8 cellular contexts compared by ENCODE assay signal in the genomic region with DNA sequence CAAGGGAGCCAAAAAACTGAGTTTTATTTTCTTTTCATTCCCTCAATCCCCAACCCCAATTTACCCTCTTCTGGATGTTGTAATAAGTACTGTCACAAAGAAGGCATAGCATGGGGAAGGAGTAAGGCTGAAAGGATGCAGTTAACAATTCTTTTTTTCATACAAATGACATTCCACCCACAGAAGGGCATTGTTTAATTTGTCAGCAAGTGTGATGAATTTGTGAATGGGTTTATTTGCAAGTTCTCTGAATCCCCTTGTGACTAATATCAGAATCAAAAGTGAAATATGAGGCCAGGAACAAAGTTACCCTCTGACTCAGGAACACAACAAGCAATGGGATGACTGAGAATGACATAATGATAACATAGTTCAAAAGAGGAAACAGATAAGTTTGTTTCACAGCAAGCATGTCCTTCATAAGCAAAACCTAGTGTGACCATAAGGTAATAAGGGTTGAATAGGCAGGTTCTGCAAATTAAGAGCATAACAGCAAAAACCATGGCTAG. TPM values are rescaled to one million over a fixed set of nuclear protein-coding genes. Genes with fewer than 3 reads are reported as not detected.
DNase-seq lines count a peak whose midpoint lies in the region; ATAC-seq, FAIRE-seq and TF ChIP-seq lines count a peak whose summit lies in the region.

No MANE protein-coding gene starts in this region.

- H3K4me3 ChIP-seq in fibroblast of lung (replicated peaks in 1 of 4; ENCODE audit: control extremely low read depth in 1 of 4, insufficient read depth in 1 of 4, low read depth in 3 of 4, low read length in 4 of 4) (peak overlapping the region in 2 of 4 experiments; percentile 20 to 74), upper lobe of right lung (no peak overlapping the region)

- no peak overlapping the region for H3K9ac ChIP-seq in fibroblast of lung (ENCODE audit: insufficient read depth, low read length)

- no peak overlapping the region for H3K27ac ChIP-seq in fibroblast of lung (ENCODE audit: insufficient read depth, low read length)
- peak overlapping the region; percentile 11 for H3K27ac ChIP-seq in upper lobe of right lung

- FAIRE-seq in GM12891 (lab: Jason Lieb, UNC), result peak; percentile 41

- intact Hi-C loops in upper lobe of right lung (cut with DNase I), result no loop called here

- ATAC-seq in GM21786 (IDR thresholded peaks at IDR 0.05; ENCODE audit: unreplicated experiment) (peak; percentile 45), upper lobe of right lung (no peak), HG03025 (IDR thresholded peaks at IDR 0.05; ENCODE audit: low FRiP score, unreplicated experiment) (no peak)

- peak overlapping the region; percentile 56 for H3K4me2 ChIP-seq in fibroblast of lung (ENCODE audit: extremely low read depth, insufficient read depth, low read length)

- H3K36me3 ChIP-seq in fibroblast of lung (ENCODE audit: control insufficient read depth, insufficient read depth, low read length) (no peaks in the 10 kb centered on the region), upper lobe of right lung (no peaks in the 10 kb centered on the region)

- no peaks in the 10 kb centered on the region for H3K27me3 ChIP-seq in fibroblast of lung (ENCODE audit: control insufficient read depth, insufficient read depth, low read length)
- no peaks in the 10 kb centered on the region for H3K27me3 ChIP-seq in upper lobe of right lung

- H4K20me1 ChIP-seq in fibroblast of lung (ENCODE audit: control insufficient read depth, extremely low read depth, insufficient read depth, low read length), result no peaks in the 10 kb centered on the region

- no peak overlapping the region for H2AFZ ChIP-seq in fibroblast of lung (ENCODE audit: low read length)

- in situ Hi-C loops in G401 (cut with HindIII; ENCODE audit: low sequenced_read_pairs), result no loop called here

- no peaks in the 10 kb centered on the region for H3K79me2 ChIP-seq in fibroblast of lung (ENCODE audit: control insufficient read depth, insufficient read depth, low read length)

- TF ChIP-seq CTCF in fibroblast of lung (conservative IDR thresholded peaks at IDR 0.05 in 1 of 2, IDR thresholded peaks at IDR 0.05 in 1 of 2; ENCODE audit: low read depth in 1 of 2, low read length in 2 of 2), result no peak
- no peak for TF ChIP-seq CTCF in upper lobe of right lung (IDR thresholded peaks at IDR 0.05)

- H3K9me3 ChIP-seq in fibroblast of lung (ENCODE audit: control insufficient read depth, insufficient read depth, low read depth, low read length) (no peaks in the 10 kb centered on the region), upper lobe of right lung (no peaks in the 10 kb centered on the region)

- no peak for TF ChIP-seq POLR2A in GM12891 (IDR thresholded peaks at IDR 0.05; ENCODE audit: low read depth, low read length)

- peaks cover 9% of the 10 kb centered on the region for H3K4me1 ChIP-seq in fibroblast of lung (ENCODE audit: control insufficient read depth, extremely low read depth, insufficient read depth, low read length)
- H3K4me1 ChIP-seq in upper lobe of right lung, result peaks cover 6% of the 10 kb centered on the region

- no peak for DNase-seq in GM12891 (ENCODE audit: insufficient read length, low spot score)
- DNase-seq in OCI-M1 (lab: John Stamatoyannopoulos, UW), result peak; percentile 55
- peak; percentile 54 to 88 for DNase-seq in fibroblast of lung (ENCODE audit: low read depth in 2 of 2)
- no peak for DNase-seq in upper lobe of right lung
- DNase-seq in GM03348 (ENCODE audit: low spot score), result no peak
- DNase-seq in G401 (ENCODE audit: low spot score), result no peak

TF ChIP-seq in GM12891, 5 proteins besides CTCF, POLR2A, EP300 and RAD21:
- TF ChIP-seq PAX5 (IDR thresholded peaks at IDR 0.05; ENCODE audit: insufficient read depth, low read length, severe bottlenecking) (no peak), SPI1 (IDR thresholded peaks at IDR 0.05; ENCODE audit: low read depth, low read length) (0 out of 2 replicates have a peak, but pooled peaks have one; percentile 13)

RNA-seq across cellular contexts. Expression of a gene that starts 2.1 kb away (rescaled TPM):
- 18.6 TPM for polyA plus RNA-seq in GM12891 (2012; ENCODE audit: low read depth, missing spikeins)
- total RNA-seq in fibroblast of lung, result 11.3 and 20.1 TPM in 2 replicates
- 18.2 and 20.9 TPM in 2 replicates for polyA plus RNA-seq in fibroblast of lung
- 13.9 and 17.2 TPM in 2 replicates for polyA plus RNA-seq in fibroblast of lung (2012)
- polyA minus RNA-seq in fibroblast of lung (ENCODE audit: low replicate concordance), result 5.0 and 8.4 TPM in 2 replicates
- 16.4 TPM for total RNA-seq in upper lobe of right lung
- 6.7 and 14.8 TPM in 2 replicates for total RNA-seq in G401 (2014; rRNA removed; shearing (Covaris generic))

Comparison
In these comparisons a context has a peak if more than half of its experiments do, and no peak if none do; other contexts are left out.
1. DNase-seq: peak in OCI-M1 (single experiment) and fibroblast of lung (2 of 2); none in GM12891 (single experiment), upper lobe of right lung (single experiment), GM03348 (single experiment) and G401 (single experiment).